ENCODE assay signal across 10 cellular contexts in the genomic region with DNA sequence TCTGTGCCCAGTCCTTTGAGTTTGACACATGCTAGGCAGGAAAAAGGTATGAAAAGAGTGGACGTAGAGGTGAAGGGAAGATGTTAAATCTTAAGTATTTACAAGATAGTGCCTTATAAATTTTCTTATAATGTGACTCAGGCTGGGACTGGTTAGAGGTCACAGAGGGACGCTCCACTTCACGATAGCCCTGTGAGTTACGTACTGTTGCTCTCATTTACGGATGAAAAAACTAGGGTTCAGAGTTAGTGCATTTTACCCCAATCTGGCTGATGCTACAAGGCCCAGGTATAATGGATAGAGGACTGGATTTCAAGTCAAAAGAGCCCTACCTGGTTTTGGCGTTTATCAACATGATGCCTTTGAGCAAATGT. TPM values are rescaled to one million over a fixed set of nuclear protein-coding genes. Genes with fewer than 3 reads are reported as not detected.
DNase-seq lines count a peak whose midpoint lies in the region; ATAC-seq, FAIRE-seq and TF ChIP-seq lines count a peak whose summit lies in the region.
"Had no signal": no experiment of that assay in that cellular context is flagged by ENCODE, and none has a peak within 500 bp of the region (broad histone marks: within the 10 kb centered on the region; RNA-seq: fewer than 3 reads in every experiment).

No MANE protein-coding gene starts in this region.

- peaks cover 5% of the 10 kb centered on the region for H3K36me3 Mint-ChIP-seq in CD4-positive, alpha-beta T cell (ENCODE audit: low read depth)
- H3K36me3 Mint-ChIP-seq in nephron (ENCODE audit: low read depth) = peaks cover 7% of the 10 kb centered on the region

- no peaks in the 10 kb centered on the region for H3K36me3 ChIP-seq in breast epithelium

- H3K9me3 ChIP-seq in CD4-positive, alpha-beta T cell (ENCODE audit: control insufficient read depth, low read length) = no peaks in the 10 kb centered on the region
- H3K9me3 ChIP-seq in breast epithelium = no peaks in the 10 kb centered on the region

- FAIRE-seq in urothelium cell line (lab: Jason Lieb, UNC) = no peak
- FAIRE-seq: small intestine had no signal

- peak overlapping the region; percentile 90 for H3K27ac Mint-ChIP-seq in CD4-positive, alpha-beta T cell
- H3K27ac Mint-ChIP-seq in nephron = peak overlapping the region in 2 of 3 experiments; percentile 93 to 94

- TF ChIP-seq CTCF in CD4-positive, alpha-beta T cell (IDR thresholded peaks at IDR 0.05) = no peak
- no peak for TF ChIP-seq CTCF in breast epithelium (IDR thresholded peaks at IDR 0.05)
- no peak for TF ChIP-seq CTCF in nephron (IDR thresholded peaks at IDR 0.05; ENCODE audit: unreplicated experiment in 3 of 3)

- no peak for TF ChIP-seq POLR2A in breast epithelium (IDR thresholded peaks at IDR 0.05)

- no peaks in the 10 kb centered on the region for H3K9me3 Mint-ChIP-seq in CD4-positive, alpha-beta T cell
- peaks cover 7% of the 10 kb centered on the region for H3K9me3 Mint-ChIP-seq in nephron

- H3K4me3 ChIP-seq in Jurkat, Clone E6-1 (ENCODE audit: low read length) = peak overlapping the region; percentile 72
- peak overlapping the region in 2 of 3 donors; percentile 82 to 100 for H3K4me3 ChIP-seq in breast epithelium

- ATAC-seq in CD4-positive, alpha-beta T cell (ENCODE audit: poor library complexity) = no peak

- H3K27me3 Mint-ChIP-seq in CD4-positive, alpha-beta T cell = no peaks in the 10 kb centered on the region
- H3K27me3 Mint-ChIP-seq in nephron (ENCODE audit: low read depth) = no peaks in the 10 kb centered on the region

- no peak for DNase-seq in CD4-positive, alpha-beta T cell
- no peak for DNase-seq in Jurkat, Clone E6-1 (ENCODE audit: low read depth, low spot score)
- no peak for DNase-seq in breast epithelium (ENCODE audit: low spot score in 2 of 2)
- no peak for DNase-seq in urothelium cell line (ENCODE audit: low spot score)
- no peak for DNase-seq in SIG-M5 treated with dmso at 0.1 percent for 504 hours (lab: John Stamatoyannopoulos, UW; ENCODE audit: unreplicated experiment)
- DNase-seq in GM19240 (ENCODE audit: insufficient read length, low spot score) = no peak
- DNase-seq in middle frontal gyrus (ENCODE audit: extremely low spot score, low spot score) = no peak
- DNase-seq: SIG-M5 had no signal

- H3K4me3 Mint-ChIP-seq in CD4-positive, alpha-beta T cell = peak overlapping the region; percentile 84
- peak overlapping the region; percentile 82 to 89 (median 87) for H3K4me3 Mint-ChIP-seq in nephron

- intact Hi-C loops in CD4-positive, alpha-beta T cell (cut with DNase I, micrococcal nuclease) = loop anchor here (5.0 kb wide), 4 partner anchors 37 to 187 kb away; partner anchors contain the start of gene CC2D1B (in 1 of the 2)
- intact Hi-C loops in breast epithelium (cut with DNase I; ENCODE audit: low total_unique reads) = no loop called here

- H3K27me3 ChIP-seq in CD4-positive, alpha-beta T cell (ENCODE audit: control insufficient read depth, insufficient read depth, low read length) = no peaks in the 10 kb centered on the region
- no peaks in the 10 kb centered on the region for H3K27me3 ChIP-seq in breast epithelium

- H3K27ac ChIP-seq in CD4-positive, alpha-beta T cell (ENCODE audit: low read depth, low read length) = no peak overlapping the region
- peak overlapping the region; percentile 94 to 96 for H3K27ac ChIP-seq in breast epithelium

- CTCF ChIA-PET in CD4-positive, alpha-beta T cell (lab: Charles Lee) = no interaction called here

- no peaks in the 10 kb centered on the region for H3K4me1 ChIP-seq in breast epithelium

- peaks cover 35% of the 10 kb centered on the region for H3K4me1 Mint-ChIP-seq in CD4-positive, alpha-beta T cell (ENCODE audit: low read depth)
- peaks cover 28% of the 10 kb centered on the region for H3K4me1 Mint-ChIP-seq in nephron

- POLR2A ChIA-PET in CD4-positive, alpha-beta T cell (lab: Charles Lee) = interaction anchor here (0.9 to 2.3 kb wide), 12 partner anchors 10 to 189 kb away, joined by 3 to 97 read pairs (median 6); partner anchors contain the start of genes CC2D1B and SHISAL2A

RNA-seq across cellular contexts. Expression of gene TUT4, which starts 1.4 kb away (rescaled TPM):
- total RNA-seq in CD4-positive, alpha-beta T cell = 100 to 1,000 TPM; 141 to 147 TPM
- 32.9 TPM for polyA plus RNA-seq in Jurkat, Clone E6-1 (2012; ENCODE audit: insufficient read depth, insufficient read length)
- 10 to 100 TPM; 44.2 to 85.3 (median 68.8) TPM for total RNA-seq in breast epithelium

RNA-seq across cellular contexts. Expression of gene GPX7, which starts 47.9 kb away (rescaled TPM):
- total RNA-seq in CD4-positive, alpha-beta T cell = 10 to 100 TPM; 11.7 to 12.5 TPM
- polyA plus RNA-seq in Jurkat, Clone E6-1 (2012; ENCODE audit: insufficient read depth, insufficient read length) = not detected
- 10 to 100 TPM; 17.8 to 24.7 (median 20.3) TPM for total RNA-seq in breast epithelium
